Comparison of ENCODE assay signal across 8 cellular contexts in the genomic region with DNA sequence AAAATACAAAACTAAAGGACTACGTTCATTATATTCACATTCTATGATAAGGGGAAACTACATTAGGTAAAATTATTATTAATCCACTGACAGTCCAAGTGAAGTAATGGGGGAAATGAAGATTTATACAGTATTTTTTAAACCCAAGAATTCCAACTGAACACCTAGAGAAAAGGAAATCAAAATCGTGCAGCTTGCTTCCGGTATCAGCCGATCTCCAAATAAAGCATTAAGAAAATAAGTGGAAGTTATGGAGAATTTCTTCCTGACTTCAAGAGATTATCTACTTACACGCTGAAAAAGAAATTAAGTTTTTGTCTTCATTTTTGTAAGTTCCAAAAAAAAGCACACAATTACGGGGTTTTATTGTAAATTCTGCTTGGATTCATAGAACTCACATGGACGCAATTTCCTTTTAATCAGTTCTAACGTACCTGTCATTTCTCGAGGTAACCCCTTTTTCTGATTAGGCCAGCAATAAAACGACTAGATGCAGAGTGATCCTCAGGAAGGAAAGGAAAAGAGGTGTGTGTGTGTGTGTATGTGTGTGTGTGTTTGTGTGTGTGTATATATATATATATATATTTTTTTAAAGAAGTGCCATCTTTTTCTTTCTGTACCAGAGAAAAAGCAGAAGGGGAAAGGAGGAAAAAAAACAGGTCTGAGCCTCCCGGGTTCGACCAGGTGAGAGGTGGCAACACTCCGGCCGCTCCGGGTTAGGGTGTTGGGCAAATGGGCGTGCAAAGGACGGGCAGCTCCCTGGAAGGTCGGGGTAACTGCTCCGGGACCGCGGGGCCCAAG. TPM values are rescaled to one million over a fixed set of nuclear protein-coding genes. Genes with fewer than 3 reads are reported as not detected.
DNase-seq lines count a peak whose midpoint lies in the region; ATAC-seq, FAIRE-seq and TF ChIP-seq lines count a peak whose summit lies in the region.

No MANE protein-coding gene starts in this region.

- H4K5ac ChIP-seq in IMR-90 (ENCODE audit: low read depth, low read length), result 0 out of 2 replicates have a peak overlapping the region, but pooled peaks have one; percentile 6

- H4K91ac ChIP-seq in IMR-90 (ENCODE audit: insufficient read depth, low read depth, low read length), result no peak overlapping the region; the same call in 1 of the 2 replicates

- H3K27ac Mint-ChIP-seq in Caco-2 (ENCODE audit: unreplicated experiment), result peak overlapping the region; percentile 87

- H4K20me1 ChIP-seq in IMR-90 (ENCODE audit: insufficient read depth, low read length), result peaks cover 8% of the 10 kb centered on the region; the same call in 1 of the 2 replicates

- TF ChIP-seq RAD21 in IMR-90 (IDR thresholded peaks at IDR 0.05; ENCODE audit: low read length), result no peak

- POLR2A ChIA-PET in Caco-2 (lab: Charles Lee), result no interaction called here
- POLR2A ChIA-PET in IMR-90 (lab: Charles Lee; ENCODE audit: unreplicated experiment), result no interaction called here

- H3K18ac ChIP-seq in IMR-90 (ENCODE audit: low read depth, low read length), result no peak overlapping the region; the same call in 1 of the 2 replicates

- H3K9me3 ChIP-seq in Caco-2, result no peaks in the 10 kb centered on the region
- no peaks in the 10 kb centered on the region for H3K9me3 ChIP-seq in IMR-90 (ENCODE audit: control insufficient read depth, insufficient read depth, low read length)
- H3K9me3 ChIP-seq in thoracic aorta, result no peaks in the 10 kb centered on the region

- peaks cover 10 to 17% of the 10 kb centered on the region in 2 experiments for H3K79me1 ChIP-seq in IMR-90 (ENCODE audit: low read depth in 1 of 2, low read length in 2 of 2)

- no peak overlapping the region for H2BK15ac ChIP-seq in IMR-90 (ENCODE audit: low read depth, low read length)

- ATAC-seq in IMR-90 (ENCODE audit: low read depth) (no peak), left colon (peak; percentile 45), thoracic aorta (ENCODE audit: insufficient number of reproducible peaks, low FRiP score, low read depth) (no peak)

- BruUV-seq in Caco-2 (replicated peaks; lab: Mats Ljungman, UMichigan) (TSS peak; percentile 47), IMR-90 (replicated peaks; lab: Mats Ljungman, UMichigan) (no TSS peak)

- no peak overlapping the region; the same call in 1 of the 2 replicates for H3K14ac ChIP-seq in IMR-90 (replicated peaks; ENCODE audit: low read depth, low read length)

- FAIRE-seq in HTR-8/SVneo (lab: Jason Lieb, UNC), result no peak

- DNase-seq in Caco-2, result no peak
- DNase-seq in IMR-90, result peak; percentile 3
- DNase-seq in astrocyte of the hippocampus (ENCODE audit: low read depth, low spot score), result peak; percentile 14
- no peak for DNase-seq in left colon
- no peak for DNase-seq in thoracic aorta (ENCODE audit: low spot score)
- DNase-seq in effector CD4-positive, alpha-beta T cell, result no peak
- DNase-seq in HTR-8/SVneo (ENCODE audit: insufficient read length, low spot score), result no peak
- DNase-seq in NK-92 (lab: John Stamatoyannopoulos, UW; ENCODE audit: unreplicated experiment), result no peak

- in situ Hi-C loops in IMR-90 (cut with MboI; ENCODE audit: low sequenced_read_pairs), result no loop called here

- no peaks in the 10 kb centered on the region for H3K27me3 ChIP-seq in Caco-2 (replicated peaks; ENCODE audit: control insufficient read depth, insufficient read depth, low read length)
- H3K27me3 ChIP-seq in IMR-90 (ENCODE audit: control insufficient read depth, insufficient read depth, low read length), result no peaks in the 10 kb centered on the region
- no peaks in the 10 kb centered on the region for H3K27me3 ChIP-seq in thoracic aorta (replicated peaks; ENCODE audit: insufficient read depth)

- no peak overlapping the region for H2BK20ac ChIP-seq in IMR-90 (ENCODE audit: low read depth, low read length)

- H3K4me1 ChIP-seq in Caco-2, result peaks cover 27% of the 10 kb centered on the region
- H3K4me1 ChIP-seq in IMR-90 (ENCODE audit: control insufficient read depth, insufficient read depth, low read length), result peaks cover 4% of the 10 kb centered on the region; the same call in 1 of the 2 replicates
- peaks cover 21 to 55% of the 10 kb centered on the region in 2 donors for H3K4me1 ChIP-seq in thoracic aorta (ENCODE audit: control insufficient read depth in 1 of 2, low read depth in 2 of 2)

- H2AK5ac ChIP-seq in IMR-90 (ENCODE audit: low read depth, low read length), result no peak overlapping the region

- TF ChIP-seq POLR2A in IMR-90 (IDR thresholded peaks at IDR 0.05; ENCODE audit: low read depth, low read length), result no peak

- H3K9ac ChIP-seq in IMR-90 (ENCODE audit: low read depth, low read length), result peak overlapping the region; percentile 91

- H3K4ac ChIP-seq in IMR-90 (ENCODE audit: low read depth, low read length), result no peak overlapping the region

- H3K9me1 ChIP-seq in IMR-90 (ENCODE audit: insufficient read depth, low read length), result 0 out of 2 replicates have a peak, but pooled peaks cover 2% of the 10 kb centered on the region

- H3K36me3 Mint-ChIP-seq in Caco-2 (ENCODE audit: insufficient read depth, unreplicated experiment), result peaks cover 33% of the 10 kb centered on the region

- peaks cover 45% of the 10 kb centered on the region for H3K4me1 Mint-ChIP-seq in Caco-2 (ENCODE audit: low read depth, unreplicated experiment)

- no peak for TF ChIP-seq CTCF in Caco-2 (IDR thresholded peaks at IDR 0.05; ENCODE audit: insufficient read depth in 1 of 2, low read depth in 1 of 2, low read length in 1 of 2, severe bottlenecking in 1 of 2, unreplicated experiment in 1 of 2)
- no peak for TF ChIP-seq CTCF in IMR-90 (conservative IDR thresholded peaks at IDR 0.05; ENCODE audit: low read depth, low read length)
- no peak for TF ChIP-seq CTCF in thoracic aorta (IDR thresholded peaks at IDR 0.05)

- H3K27me3 Mint-ChIP-seq in Caco-2 (ENCODE audit: insufficient read depth, unreplicated experiment), result no peaks in the 10 kb centered on the region

- H3K36me3 ChIP-seq in Caco-2 (ENCODE audit: control insufficient read depth, insufficient read depth, low read length) (no peaks in the 10 kb centered on the region; the same call in 1 of the 2 replicates), IMR-90 (ENCODE audit: control insufficient read depth, insufficient read depth, low read length) (0 out of 2 replicates have a peak, but pooled peaks cover 1% of the 10 kb centered on the region), thoracic aorta (no peaks in the 10 kb centered on the region)

- peak overlapping the region; percentile 62 for H3K4me3 ChIP-seq in Caco-2 (ENCODE audit: low read depth, low read length)
- peak overlapping the region; percentile 99 for H3K4me3 ChIP-seq in IMR-90 (ENCODE audit: insufficient read depth, low read depth, low read length)
- peak overlapping the region; percentile 98 for H3K4me3 ChIP-seq in thoracic aorta

- no peaks in the 10 kb centered on the region for H3K9me3 Mint-ChIP-seq in Caco-2 (ENCODE audit: unreplicated experiment)

- no peak overlapping the region for H2BK5ac ChIP-seq in IMR-90 (ENCODE audit: low read depth, low read length, poor library complexity, severe bottlenecking)

- H2BK120ac ChIP-seq in IMR-90 (ENCODE audit: low read depth, low read length), result no peak overlapping the region

- H2AFZ ChIP-seq in IMR-90 (replicated peaks; ENCODE audit: low read length, poor library complexity), result peak overlapping the region; percentile 96

- peak overlapping the region; percentile 1; the same call in 1 of the 2 replicates for H3K56ac ChIP-seq in IMR-90 (ENCODE audit: extremely low read depth, insufficient read depth, low read length)

- peak overlapping the region; percentile 26; the same call in 1 of the 2 replicates for H3K23ac ChIP-seq in IMR-90 (ENCODE audit: low read depth, low read length)

- dilution Hi-C loops in IMR-90 (cut with HindIII; ENCODE audit: low sequenced_read_pairs, unreplicated experiment), result no loop called here

- peak overlapping the region; percentile 89 for H3K4me3 Mint-ChIP-seq in Caco-2 (ENCODE audit: unreplicated experiment)

- no peak overlapping the region; a peak in 1 of 4 replicates for H4K8ac ChIP-seq in IMR-90 (ENCODE audit: low read depth in 2 of 2, low read length in 2 of 2)

- peak overlapping the region; percentile 71 for H3K27ac ChIP-seq in IMR-90 (ENCODE audit: insufficient read depth, low read length)
- peak overlapping the region; percentile 90 to 91 for H3K27ac ChIP-seq in thoracic aorta

- H3K4me2 ChIP-seq in IMR-90 (ENCODE audit: low read depth, low read length), result peak overlapping the region; percentile 96

- intact Hi-C loops in Caco-2 (cut with micrococcal nuclease; ENCODE audit: unreplicated experiment) (loop anchor here (5.0 to 10.0 kb wide), 2 partner anchors 59 to 409 kb away; no protein-coding TSS in a partner anchor), IMR-90 (cut with micrococcal nuclease) (loop anchor here (5.0 to 10.0 kb wide), 2 partner anchors 71 to 114 kb away; partner anchors contain the start of gene ADAMTS8), left colon (cut with DNase I, micrococcal nuclease) (no loop called here)

- H2AK9ac ChIP-seq in IMR-90 (replicated peaks; ENCODE audit: low read depth, low read length, poor library complexity), result peak overlapping the region; percentile 83

- CTCF ChIA-PET in Caco-2 (lab: Charles Lee), result no interaction called here
- CTCF ChIA-PET in IMR-90 (lab: Yijun Ruan, JAX), result no interaction called here

- WGBS in IMR-90 (ENCODE audit: extremely low coverage in 2 of 2, insufficient read length in 1 of 2), 2 experiments, result 0% methylated on average over 1 of the region's 21 CpGs; no CpG with 5 or more reads in 1 of the 2 experiments

TF ChIP-seq in IMR-90, 13 proteins besides CTCF, POLR2A, EP300 and RAD21 (continues in another document):
- no peak for TF ChIP-seq FOS (IDR thresholded peaks at IDR 0.05; ENCODE audit: low read depth, low read length)
- TF ChIP-seq CHD1 (IDR thresholded peaks at IDR 0.05; ENCODE audit: low read depth, low read length), result no peak
- no peak for TF ChIP-seq SMC3 (IDR thresholded peaks at IDR 0.05; ENCODE audit: low read depth, low read length)
- no peak for TF ChIP-seq MAFK (IDR thresholded peaks at IDR 0.05; ENCODE audit: low read depth, low read length)
- TF ChIP-seq, protein P1, sequence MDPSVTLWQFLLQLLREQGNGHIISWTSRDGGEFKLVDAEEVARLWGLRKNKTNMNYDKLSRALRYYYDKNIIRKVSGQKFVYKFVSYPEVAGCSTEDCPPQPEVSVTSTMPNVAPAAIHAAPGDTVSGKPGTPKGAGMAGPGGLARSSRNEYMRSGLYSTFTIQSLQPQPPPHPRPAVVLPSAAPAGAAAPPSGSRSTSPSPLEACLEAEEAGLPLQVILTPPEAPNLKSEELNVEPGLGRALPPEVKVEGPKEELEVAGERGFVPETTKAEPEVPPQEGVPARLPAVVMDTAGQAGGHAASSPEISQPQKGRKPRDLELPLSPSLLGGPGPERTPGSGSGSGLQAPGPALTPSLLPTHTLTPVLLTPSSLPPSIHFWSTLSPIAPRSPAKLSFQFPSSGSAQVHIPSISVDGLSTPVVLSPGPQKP (IDR thresholded peaks at IDR 0.05; ENCODE audit: borderline replicate concordance, low read depth, low read length), result no peak
- TF ChIP-seq NFE2L2 (IDR thresholded peaks at IDR 0.05; ENCODE audit: low read depth, low read length), result no peak

RNA-seq across cellular contexts. Expression of gene ZBTB44, which starts 1.1 kb away (rescaled TPM):
- total RNA-seq in Caco-2 (2022), result 49.5 and 53.6 TPM in 2 replicates
- 19.4 and 23.3 TPM in 2 replicates for total RNA-seq in IMR-90 (2012; rRNA removed)
- polyA plus RNA-seq in IMR-90 (2012; rRNA removed), result 5.2 and 6.9 TPM in 2 replicates
- 1.7 and 2.8 TPM in 2 replicates for polyA plus RNA-seq in IMR-90 (2012; cell fraction: cytosol; rRNA removed)
- polyA plus RNA-seq in IMR-90 (2012; cell fraction: nucleus; rRNA removed; ENCODE audit: low replicate concordance), result 3.2 and 24.8 TPM in 2 replicates
- 10 to 100 TPM; 23.3 to 30.2 TPM for total RNA-seq in left colon
- total RNA-seq in thoracic aorta, result 10 to 100 TPM; 38.0 to 48.7 TPM

Comparison
In these comparisons a context has a peak if more than half of its experiments do, and no peak if none do; other contexts are left out.
1. DNase-seq: peak in IMR-90 (single experiment) and astrocyte of the hippocampus (single experiment); none in Caco-2 (0 of 2), left colon (0 of 2), thoracic aorta (single experiment), effector CD4-positive, alpha-beta T cell (single experiment), HTR-8/SVneo (single experiment) and NK-92 (single experiment).
2. intact Hi-C loops: an anchor here in Caco-2 (5.0 to 10.0 kb wide) and IMR-90 (5.0 to 10.0 kb wide); none called in left colon.
3. Peak in every context shown above with its lines, with median percentiles within 50 percentile points of each other: H3K4me3 ChIP-seq.